ENCODE assay signal across 19 cellular contexts in the genomic region with DNA sequence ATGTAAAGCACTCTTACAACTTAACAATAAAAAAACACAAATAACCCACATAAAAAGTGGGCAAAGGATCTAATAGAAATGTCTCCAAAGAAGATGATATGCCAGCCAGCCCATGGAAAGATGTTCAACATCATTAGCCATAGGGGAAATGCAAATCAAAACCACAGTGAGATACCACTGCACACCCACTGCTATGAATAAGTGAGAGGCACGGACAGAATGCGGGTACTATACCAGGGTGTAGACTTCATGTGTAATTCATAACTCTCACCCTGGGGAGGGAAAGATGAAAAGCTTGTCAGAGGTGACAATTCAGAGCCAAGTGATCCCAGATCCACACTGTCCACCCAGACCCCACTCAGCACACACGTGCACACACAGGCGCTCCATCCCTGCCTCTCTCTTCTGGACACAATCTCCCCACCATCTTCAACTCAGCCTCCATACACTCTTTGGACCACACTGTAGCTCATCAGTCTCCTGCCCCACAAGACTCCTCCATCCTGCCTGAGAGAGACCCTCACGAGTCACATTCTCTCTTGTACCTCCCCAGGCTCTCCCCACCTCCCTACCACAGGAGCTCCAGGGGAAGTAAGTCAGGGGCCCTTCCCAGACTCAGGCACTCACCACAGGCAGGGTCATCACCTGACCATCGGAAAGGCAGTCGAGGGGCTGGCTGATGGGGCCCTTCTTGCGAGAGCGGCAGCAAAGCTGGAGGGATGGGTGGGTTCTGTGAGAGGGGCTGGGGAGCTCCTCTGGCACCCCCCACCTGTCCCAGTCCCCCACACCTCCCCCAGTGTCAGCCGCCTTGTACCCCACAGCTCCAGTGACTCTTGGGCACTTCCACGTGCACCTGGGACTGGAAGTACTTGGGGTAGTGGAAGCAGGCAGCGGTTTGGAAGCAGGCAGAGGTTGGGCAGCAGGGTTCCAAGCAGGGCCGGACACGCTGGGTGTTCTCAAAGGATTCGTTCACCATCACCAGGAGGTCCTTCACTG. TPM values are rescaled to one million over a fixed set of nuclear protein-coding genes. Genes with fewer than 3 reads are reported as not detected.
"Had no signal": no experiment of that assay in that cellular context is flagged by ENCODE, and none has a peak within 500 bp of the region (broad histone marks: within the 10 kb centered on the region; RNA-seq: fewer than 3 reads in every experiment).

No MANE protein-coding gene starts in this region.

- H3K9me3 Mint-ChIP-seq: activated naive CD4-positive, alpha-beta T cell treated with anti-CD3 and anti-CD28 coated beads, Interleukin-2, amount 50 U/mL, for 24 hours; naive thymus-derived CD8-positive, alpha-beta T cell; stimulated activated memory B cell treated with anti-CD40 and anti-IgM and Interleukin-4, amounts not matched to agents 10 μg/mL and 1 μg/mL and 100 μg/mL, for 72 hours; WTC11 had no signal

- H3K4me3 ChIP-seq: body of pancreas, coronary artery, esophagus muscularis mucosa, hepatocyte, transverse colon had no signal

- H3K9me3 ChIP-seq: body of pancreas, esophagus muscularis mucosa, transverse colon had no signal

- H3K4me1 Mint-ChIP-seq: activated naive CD4-positive, alpha-beta T cell treated with anti-CD3 and anti-CD28 coated beads, Interleukin-2, amount 50 U/mL, for 24 hours; naive thymus-derived CD8-positive, alpha-beta T cell; WTC11 had no signal

- H3K36me3 Mint-ChIP-seq: activated naive CD4-positive, alpha-beta T cell treated with anti-CD3 and anti-CD28 coated beads, Interleukin-2, amount 50 U/mL, for 24 hours; naive thymus-derived CD8-positive, alpha-beta T cell; stimulated activated memory B cell treated with anti-CD40 and anti-IgM and Interleukin-4, amounts not matched to agents 10 μg/mL and 1 μg/mL and 100 μg/mL, for 72 hours; WTC11 had no signal

- H3K4me1 ChIP-seq: esophagus muscularis mucosa, transverse colon had no signal

- ATAC-seq: body of pancreas; left ventricle myocardium superior; naive thymus-derived CD8-positive, alpha-beta T cell; stimulated activated memory B cell treated with anti-CD40 and anti-IgM and Interleukin-4, amounts not matched to agents 10 μg/mL and 1 μg/mL and 100 μg/mL, for 72 hours; WTC11 had no signal

- DNase-seq: activated CD8-positive, alpha-beta memory T cell treated with anti-CD3 and anti-CD28 coated beads, Interleukin-2, amount 50 U/mL, for 48 hours; activated effector memory CD4-positive, alpha-beta T cell treated with Interleukin-2 at 50 U/mL for 16 hours; amygdala; body of pancreas; caudate nucleus; effector CD4-positive, alpha-beta T cell; left ventricle myocardium superior; mesenchymal stem cell; naive thymus-derived CD8-positive, alpha-beta T cell; retina; transverse colon had no signal

- H3K36me3 ChIP-seq: esophagus muscularis mucosa, transverse colon had no signal

- H3K27me3 ChIP-seq: body of pancreas, hepatocyte had no signal

- H3K27me3 Mint-ChIP-seq: activated naive CD4-positive, alpha-beta T cell treated with anti-CD3 and anti-CD28 coated beads, Interleukin-2, amount 50 U/mL, for 24 hours had no signal

- H3K27ac Mint-ChIP-seq: activated naive CD4-positive, alpha-beta T cell treated with anti-CD3 and anti-CD28 coated beads, Interleukin-2, amount 50 U/mL, for 24 hours; stimulated activated memory B cell treated with anti-CD40 and anti-IgM and Interleukin-4, amounts not matched to agents 10 μg/mL and 1 μg/mL and 100 μg/mL, for 72 hours; WTC11 had no signal

- H3K4me3 Mint-ChIP-seq: activated naive CD4-positive, alpha-beta T cell treated with anti-CD3 and anti-CD28 coated beads, Interleukin-2, amount 50 U/mL, for 24 hours; naive thymus-derived CD8-positive, alpha-beta T cell; stimulated activated memory B cell treated with anti-CD40 and anti-IgM and Interleukin-4, amounts not matched to agents 10 μg/mL and 1 μg/mL and 100 μg/mL, for 72 hours; WTC11 had no signal

RNA-seq across cellular contexts. Expression of gene PLA2G4E, which starts 21.3 kb away (rescaled TPM):
- total RNA-seq: body of pancreas; esophagus muscularis mucosa; kidney epithelial cell; left ventricle myocardium superior; naive thymus-derived CD8-positive, alpha-beta T cell; T-helper 2 cell treated with Interferon-gamma antibody and Interleukin-4, amounts not matched to agents 100 ng/mL and 5 ng/mL, for 36 hours; WTC11 had no signal
